Comparison of ENCODE assay signal across 19 cellular contexts in genomic region chr1:51907079-51907702, GRCh38. TPM values are rescaled to one million over a fixed set of nuclear protein-coding genes. Genes with fewer than 3 reads are reported as not detected.
DNase-seq lines count a peak whose midpoint lies in the region; ATAC-seq and TF ChIP-seq lines count a peak whose summit lies in the region.
"Had no signal": no experiment of that assay in that cellular context is flagged by ENCODE, and none has a peak within 500 bp of the region (broad histone marks: within the 10 kb centered on the region; RNA-seq: fewer than 3 reads in every experiment).

No MANE protein-coding gene starts in this region.

- H3K4me1 Mint-ChIP-seq in GM23338 (peaks cover 26% of the 10 kb centered on the region), memory B cell (peaks cover 8% of the 10 kb centered on the region)
- H3K4me1 Mint-ChIP-seq in activated naive CD8-positive, alpha-beta T cell treated with anti-CD3 and anti-CD28 coated beads for 36 hours, result peaks cover 5% of the 10 kb centered on the region

- H3K27ac Mint-ChIP-seq in GM23338, result no peak overlapping the region
- H3K27ac Mint-ChIP-seq in memory B cell, result peak overlapping the region; percentile 35
- no peak overlapping the region for H3K27ac Mint-ChIP-seq in activated naive CD8-positive, alpha-beta T cell treated with anti-CD3 and anti-CD28 coated beads for 36 hours

- no peaks in the 10 kb centered on the region for H3K36me3 ChIP-seq in GM23338 (ENCODE audit: insufficient read depth)
- H3K36me3 ChIP-seq in WERI-Rb-1, result peaks cover 4% of the 10 kb centered on the region; the same call in 1 of the 2 replicates
- H3K36me3 ChIP-seq: gastrocnemius medialis, prostate gland, tibial nerve had no signal

- no peaks in the 10 kb centered on the region for H3F3A ChIP-seq in GM23338 (replicated peaks; ENCODE audit: low read depth)

- H3K4me1 ChIP-seq in GM23338 (ENCODE audit: insufficient read depth), result peaks cover 10% of the 10 kb centered on the region
- H3K4me1 ChIP-seq in foreskin keratinocyte, result no peaks in the 10 kb centered on the region
- H3K4me1 ChIP-seq: gastrocnemius medialis, prostate gland, tibial nerve had no signal

- H3K27ac ChIP-seq in GM23338 (ENCODE audit: low read depth), result peak overlapping the region; percentile 59; the same call in 1 of the 2 replicates
- H3K27ac ChIP-seq in WERI-Rb-1, result no peak overlapping the region
- H3K27ac ChIP-seq in foreskin keratinocyte, result no peak overlapping the region
- H3K27ac ChIP-seq: gastrocnemius medialis, prostate gland, SK-N-MC, tibial nerve had no signal

- H3K4me3 ChIP-seq in GM23338 (no peak overlapping the region), WERI-Rb-1 (ENCODE audit: low read depth, low read length) (no peak overlapping the region)
- H3K4me3 ChIP-seq: gastrocnemius medialis, prostate gland, SK-N-MC, tibial nerve had no signal

- H4K20me1 ChIP-seq in GM23338 (replicated peaks; ENCODE audit: insufficient read depth), result no peaks in the 10 kb centered on the region

- H3K9me3 ChIP-seq in WERI-Rb-1 (ENCODE audit: severe bottlenecking), result no peaks in the 10 kb centered on the region
- H3K9me3 ChIP-seq: gastrocnemius medialis, prostate gland, tibial nerve had no signal

- H3K9me2 ChIP-seq in GM23338 (ENCODE audit: insufficient read depth), result no peaks in the 10 kb centered on the region

- no peak overlapping the region for H2AFZ ChIP-seq in GM23338

- TF ChIP-seq CTCF in GM23338 (conservative IDR thresholded peaks at IDR 0.05; ENCODE audit: low read depth in 2 of 2), result no peak
- no peak for TF ChIP-seq CTCF in WERI-Rb-1 (IDR thresholded peaks at IDR 0.05; ENCODE audit: low read depth, low read length)
- TF ChIP-seq CTCF in foreskin keratinocyte (conservative IDR thresholded peaks at IDR 0.05), result no peak

- no peaks in the 10 kb centered on the region for H3K79me2 ChIP-seq in GM23338 (replicated peaks; ENCODE audit: insufficient read depth)

- no peak overlapping the region for H3K4me2 ChIP-seq in GM23338

- H3K36me3 Mint-ChIP-seq in GM23338 (ENCODE audit: low read depth) (peaks cover 14% of the 10 kb centered on the region), memory B cell (peaks cover 2% of the 10 kb centered on the region)
- H3K36me3 Mint-ChIP-seq in activated naive CD8-positive, alpha-beta T cell treated with anti-CD3 and anti-CD28 coated beads for 36 hours, result no peaks in the 10 kb centered on the region

- peaks cover 12% of the 10 kb centered on the region for H3K27me3 Mint-ChIP-seq in GM23338 (ENCODE audit: insufficient read depth, low read depth, poor library complexity)
- peaks cover 7% of the 10 kb centered on the region for H3K27me3 Mint-ChIP-seq in memory B cell
- peaks cover 4% of the 10 kb centered on the region for H3K27me3 Mint-ChIP-seq in activated naive CD8-positive, alpha-beta T cell treated with anti-CD3 and anti-CD28 coated beads for 36 hours

- no peak overlapping the region; the same call in 2 of the 3 replicates for H3K4me3 Mint-ChIP-seq in GM23338
- H3K4me3 Mint-ChIP-seq in memory B cell, result no peak overlapping the region
- H3K4me3 Mint-ChIP-seq in activated naive CD8-positive, alpha-beta T cell treated with anti-CD3 and anti-CD28 coated beads for 36 hours, result no peak overlapping the region

- DNase-seq in NCI-H2029 (lab: John Stamatoyannopoulos, UW) (peak; percentile 8), NCI-H2029 treated with DMSO at 0.1 percent for 48 hours (lab: John Stamatoyannopoulos, UW) (no peak), GM23338 (ENCODE audit: low spot score) (no peak), WERI-Rb-1 (peak; percentile 43), memory B cell (ENCODE audit: low spot score in 2 of 2) (no peak), foreskin keratinocyte (no peak)
- DNase-seq in activated naive CD8-positive, alpha-beta T cell treated with anti-CD3 and anti-CD28 coated beads for 36 hours, result no peak
- DNase-seq in effector CD8-positive, alpha-beta T cell (lab: John Stamatoyannopoulos, UW), result no peak
- DNase-seq: activated CD4-positive, CD25-positive, alpha-beta regulatory T cell treated with anti-CD3 and anti-CD28 coated beads, Interleukin-2, amount 50 U/mL, for 72 hours; activated T-cell treated with anti-CD3 and anti-CD28 coated beads, Interleukin-2, amount 50 U/mL, for 48 hours; Calu3; gastrocnemius medialis; KBM-7; NCI-H1694 treated with DMSO at 0.1 percent for 48 hours; NCI-H774; stimulated activated CD4-positive, alpha-beta T cell treated with anti-CD3 and anti-CD28 coated beads, Interleukin-15, amount 100 ng/mL, for 24 hours had no signal

- H3K9me3 Mint-ChIP-seq in GM23338, result peaks cover 17% of the 10 kb centered on the region
- peaks cover 2% of the 10 kb centered on the region for H3K9me3 Mint-ChIP-seq in memory B cell
- H3K9me3 Mint-ChIP-seq in activated naive CD8-positive, alpha-beta T cell treated with anti-CD3 and anti-CD28 coated beads for 36 hours, result peaks cover 2% of the 10 kb centered on the region

- ATAC-seq in GM23338, result no peak
- ATAC-seq in memory B cell (ENCODE audit: low read depth), result no peak
- ATAC-seq in foreskin keratinocyte, result no peak
- ATAC-seq: gastrocnemius medialis had no signal

- H3K27me3 ChIP-seq in GM23338 (ENCODE audit: insufficient read depth) (no peaks in the 10 kb centered on the region), WERI-Rb-1 (ENCODE audit: insufficient read depth, low read depth, severe bottlenecking) (no peaks in the 10 kb centered on the region), foreskin keratinocyte (no peaks in the 10 kb centered on the region)

TF ChIP-seq in GM23338, 12 proteins besides CTCF, POLR2A, EP300 and RAD21 (continues in another document):
- no peak for TF ChIP-seq ZNF462 (CRISPR knock-in tag; IDR thresholded peaks at IDR 0.05)
- TF ChIP-seq POLR2AphosphoS5 (IDR thresholded peaks at IDR 0.05; ENCODE audit: low read depth), result no peak
- no peak for TF ChIP-seq EZH2phosphoT487 (IDR thresholded peaks at IDR 0.05; ENCODE audit: unreplicated experiment)
- TF ChIP-seq STAT1 (IDR thresholded peaks at IDR 0.05; ENCODE audit: unreplicated experiment), result no peak

RNA-seq across cellular contexts. Expression of gene NRDC, which starts 28.7 kb away (rescaled TPM):
- total RNA-seq in GM23338 (2014; rRNA removed; shearing (Covaris generic)), result 121 and 129 TPM in 2 replicates
- polyA plus RNA-seq in GM23338 (2016; fragmentation: Nextera tagmentation; extraction: Ambion mirVana), result 198 and 217 TPM in 2 replicates
- total RNA-seq in activated naive CD8-positive, alpha-beta T cell treated with anti-CD3 and anti-CD28 coated beads for 36 hours, result 100 to 1,000 TPM; 116 to 118 TPM
- total RNA-seq in foreskin keratinocyte, result 146 and 157 TPM in 2 replicates
- polyA plus RNA-seq in foreskin keratinocyte, result 121 and 137 TPM in 2 replicates

Comparison
In these comparisons a context has a peak if more than half of its experiments do, and no peak if none do; other contexts are left out.
1. DNase-seq: peak in NCI-H2029 (single experiment) and WERI-Rb-1 (single experiment); none in NCI-H2029 treated with DMSO at 0.1 percent for 48 hours (single experiment), GM23338 (single experiment), memory B cell (0 of 2), activated naive CD8-positive, alpha-beta T cell treated with anti-CD3 and anti-CD28 coated beads for 36 hours (single experiment), foreskin keratinocyte (0 of 2) and effector CD8-positive, alpha-beta T cell (single experiment).